ENCODE assay signal across 10 cellular contexts in the genomic region with DNA sequence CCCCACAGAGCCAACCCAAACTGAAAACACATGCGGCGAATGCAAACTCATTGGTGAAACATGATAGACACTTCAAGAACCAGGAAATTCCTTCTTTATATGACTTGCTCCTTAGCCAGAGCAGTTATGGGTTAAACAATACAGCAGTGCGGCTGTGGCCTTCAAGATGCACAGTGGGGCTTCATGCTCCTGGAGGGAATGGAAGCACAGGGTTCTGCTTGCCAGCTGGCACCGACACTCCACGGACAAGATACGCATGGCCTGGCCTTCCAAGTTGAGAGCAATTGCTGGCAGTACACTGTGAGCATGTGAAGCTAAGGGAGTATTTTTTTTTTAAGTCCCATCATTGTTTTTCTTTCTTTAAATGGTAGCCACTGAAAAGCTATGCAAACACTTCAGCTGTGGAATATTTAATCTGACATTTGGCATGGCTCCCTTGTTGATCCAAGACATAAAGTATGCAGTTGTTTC.
DNase-seq lines count a peak whose midpoint lies in the region; ATAC-seq and TF ChIP-seq lines count a peak whose summit lies in the region.
"Had no signal": no experiment of that assay in that cellular context is flagged by ENCODE, and none has a peak within 500 bp of the region (broad histone marks: within the 10 kb centered on the region; RNA-seq: fewer than 3 reads in every experiment).

No MANE protein-coding gene starts in this region.

- H3K4me1 Mint-ChIP-seq in activated naive CD4-positive, alpha-beta T cell treated with anti-CD3 and anti-CD28 coated beads, Interleukin-2, amount 10 ng/mL, durations not matched to agents 7 days and 5 days: no peaks in the 10 kb centered on the region
- peaks cover 2% of the 10 kb centered on the region for H3K4me1 Mint-ChIP-seq in activated CD4-positive, alpha-beta T cell treated with anti-CD3 and anti-CD28 coated beads, Interleukin-2, amount 10 ng/mL, durations not matched to agents 7 days and 5 days

- intact Hi-C loops in ovary (cut with DNase I): no loop called here

- peaks cover 10% of the 10 kb centered on the region for H3K4me1 ChIP-seq in ovary (ENCODE audit: insufficient read depth)
- H3K4me1 ChIP-seq: Peyer's patch had no signal

- H3K36me3 ChIP-seq in ovary: no peaks in the 10 kb centered on the region
- H3K36me3 ChIP-seq: Peyer's patch had no signal

- H3K9me3 Mint-ChIP-seq in activated naive CD4-positive, alpha-beta T cell treated with anti-CD3 and anti-CD28 coated beads, Interleukin-2, amount 10 ng/mL, durations not matched to agents 7 days and 5 days: no peaks in the 10 kb centered on the region
- peaks cover 10% of the 10 kb centered on the region for H3K9me3 Mint-ChIP-seq in activated CD4-positive, alpha-beta T cell treated with anti-CD3 and anti-CD28 coated beads, Interleukin-2, amount 10 ng/mL, durations not matched to agents 7 days and 5 days

- H3K27ac ChIP-seq in ovary: no peak overlapping the region

- H3K27me3 ChIP-seq in ovary: no peaks in the 10 kb centered on the region
- H3K27me3 ChIP-seq: Peyer's patch had no signal

- POLR2A ChIA-PET in activated CD4-positive, alpha-beta T cell treated with anti-CD3 and anti-CD28 coated beads, Interleukin-2, amount 10 ng/mL, durations not matched to agents 7 days and 5 days (lab: Charles Lee): no interaction called here

- no peaks in the 10 kb centered on the region for H3K9me3 ChIP-seq in ovary
- H3K9me3 ChIP-seq: Peyer's patch had no signal

- H3K36me3 Mint-ChIP-seq in activated naive CD4-positive, alpha-beta T cell treated with anti-CD3 and anti-CD28 coated beads, Interleukin-2, amount 10 ng/mL, durations not matched to agents 7 days and 5 days: no peaks in the 10 kb centered on the region
- no peaks in the 10 kb centered on the region for H3K36me3 Mint-ChIP-seq in activated CD4-positive, alpha-beta T cell treated with anti-CD3 and anti-CD28 coated beads, Interleukin-2, amount 10 ng/mL, durations not matched to agents 7 days and 5 days (ENCODE audit: low read depth)

- no peak for TF ChIP-seq POLR2A in ovary (IDR thresholded peaks at IDR 0.05)

- H3K4me3 ChIP-seq in fibroblast of mammary gland (ENCODE audit: control insufficient read depth, low read depth, low read length): no peak overlapping the region
- no peak overlapping the region for H3K4me3 ChIP-seq in ovary
- H3K4me3 ChIP-seq: Peyer's patch had no signal

- H3K27ac Mint-ChIP-seq in activated naive CD4-positive, alpha-beta T cell treated with anti-CD3 and anti-CD28 coated beads, Interleukin-2, amount 10 ng/mL, durations not matched to agents 7 days and 5 days: no peak overlapping the region
- H3K27ac Mint-ChIP-seq in activated CD4-positive, alpha-beta T cell treated with anti-CD3 and anti-CD28 coated beads, Interleukin-2, amount 10 ng/mL, durations not matched to agents 7 days and 5 days: no peak overlapping the region

- 11 to 15% (median 15%) methylated on average over 6 of the region's 6 CpGs for WGBS in ovary, 3 donors

- CTCF ChIA-PET in activated naive CD4-positive, alpha-beta T cell treated with anti-CD3 and anti-CD28 coated beads, Interleukin-2, amount 10 ng/mL, durations not matched to agents 7 days and 5 days (lab: Charles Lee): no interaction called here
- CTCF ChIA-PET in activated CD4-positive, alpha-beta T cell treated with anti-CD3 and anti-CD28 coated beads, Interleukin-2, amount 10 ng/mL, durations not matched to agents 7 days and 5 days (lab: Charles Lee): interaction anchor here (1.1 kb wide), 1 partner anchor 9 kb away, joined by 3 read pairs; no protein-coding TSS in a partner anchor

- TF ChIP-seq EP300 in ovary (IDR thresholded peaks at IDR 0.05): no peak

- no peak overlapping the region for H3K4me3 Mint-ChIP-seq in activated naive CD4-positive, alpha-beta T cell treated with anti-CD3 and anti-CD28 coated beads, Interleukin-2, amount 10 ng/mL, durations not matched to agents 7 days and 5 days
- H3K4me3 Mint-ChIP-seq in activated CD4-positive, alpha-beta T cell treated with anti-CD3 and anti-CD28 coated beads, Interleukin-2, amount 10 ng/mL, durations not matched to agents 7 days and 5 days: no peak overlapping the region
- H3K4me3 Mint-ChIP-seq: activated T-cell treated with anti-CD3 and anti-CD28 coated beads, Interleukin-2, amount 50 U/mL, for 4 hours had no signal

- no peak for TF ChIP-seq CTCF in fibroblast of mammary gland (conservative IDR thresholded peaks at IDR 0.05; ENCODE audit: control insufficient read depth, insufficient read depth, low read depth, low read length)
- no peak for TF ChIP-seq CTCF in ovary (IDR thresholded peaks at IDR 0.05)

- ATAC-seq in HG02870 (IDR thresholded peaks at IDR 0.05; ENCODE audit: unreplicated experiment) (no peak), HG03521 (IDR thresholded peaks at IDR 0.05; ENCODE audit: unreplicated experiment) (no peak)
- ATAC-seq: activated T-cell treated with anti-CD3 and anti-CD28 coated beads, Interleukin-2, amount 50 U/mL, for 4 hours had no signal

- peaks cover 4% of the 10 kb centered on the region for H3K27me3 Mint-ChIP-seq in activated naive CD4-positive, alpha-beta T cell treated with anti-CD3 and anti-CD28 coated beads, Interleukin-2, amount 10 ng/mL, durations not matched to agents 7 days and 5 days
- peaks cover 3% of the 10 kb centered on the region for H3K27me3 Mint-ChIP-seq in activated CD4-positive, alpha-beta T cell treated with anti-CD3 and anti-CD28 coated beads, Interleukin-2, amount 10 ng/mL, durations not matched to agents 7 days and 5 days

- DNase-seq in AG20443 (ENCODE audit: low spot score) (peak; percentile 72), NCI-H345 treated with DMSO at 0.1 percent for 48 hours (lab: John Stamatoyannopoulos, UW; ENCODE audit: unreplicated experiment) (peak; percentile 63), fibroblast of mammary gland (ENCODE audit: low read depth) (peak; percentile 81), ovary (peak; percentile 83 to 94 (median 86))
- DNase-seq in activated naive CD4-positive, alpha-beta T cell treated with anti-CD3 and anti-CD28 coated beads, Interleukin-2, amount 10 ng/mL, durations not matched to agents 7 days and 5 days: no peak
- no peak for DNase-seq in activated CD4-positive, alpha-beta T cell treated with anti-CD3 and anti-CD28 coated beads, Interleukin-2, amount 10 ng/mL, durations not matched to agents 7 days and 5 days
- DNase-seq: activated T-cell treated with anti-CD3 and anti-CD28 coated beads, Interleukin-2, amount 50 U/mL, for 4 hours had no signal

Comparison
In these comparisons a context has a peak if more than half of its experiments do, and no peak if none do; other contexts are left out.
1. DNase-seq: peak in AG20443 (single experiment), NCI-H345 treated with DMSO at 0.1 percent for 48 hours (single experiment), fibroblast of mammary gland (single experiment) and ovary (5 of 5); none in activated naive CD4-positive, alpha-beta T cell treated with anti-CD3 and anti-CD28 coated beads, Interleukin-2, amount 10 ng/mL, durations not matched to agents 7 days and 5 days (single experiment) and activated CD4-positive, alpha-beta T cell treated with anti-CD3 and anti-CD28 coated beads, Interleukin-2, amount 10 ng/mL, durations not matched to agents 7 days and 5 days (single experiment).